1 cellular context compared by ENCODE assay signal in genomic region chr5:6830643-6831239, GRCh38.
TF ChIP-seq lines count a peak whose summit lies in the region.

No MANE protein-coding gene starts in this region.

TF ChIP-seq in SK-N-SH, 30 proteins besides CTCF, POLR2A, EP300 and RAD21 (continued from another document):
- TF ChIP-seq IRF3 (IDR thresholded peaks at IDR 0.05; ENCODE audit: low read depth, low read length) (no peak), NFIC (IDR thresholded peaks at IDR 0.05; ENCODE audit: borderline replicate concordance) (no peak), PBX3 (IDR thresholded peaks at IDR 0.05) (no peak), NRF1 (IDR thresholded peaks at IDR 0.05; ENCODE audit: low read depth, low read length) (no peak), TEAD4 (IDR thresholded peaks at IDR 0.05; ENCODE audit: borderline replicate concordance, insufficient read depth) (no peak), YY1 (IDR thresholded peaks at IDR 0.05; ENCODE audit: low read depth) (no peak), SMC3 (IDR thresholded peaks at IDR 0.05; ENCODE audit: low read depth, low read length) (no peak), RFX5 (IDR thresholded peaks at IDR 0.05; ENCODE audit: low read length) (no peak), EZH2phosphoT487 (IDR thresholded peaks at IDR 0.05; ENCODE audit: borderline replicate concordance, low read depth) (no peak), USF1 (IDR thresholded peaks at IDR 0.05; ENCODE audit: borderline replicate concordance, low read depth) (no peak), GATA2 (CRISPR knock-in tag; IDR thresholded peaks at IDR 0.05) (no peak), RXRA (IDR thresholded peaks at IDR 0.05; ENCODE audit: borderline replicate concordance, low read depth) (no peak), TCF12 (IDR thresholded peaks at IDR 0.05) (no peak), JUND (IDR thresholded peaks at IDR 0.05) (no peak), FOXM1 (IDR thresholded peaks at IDR 0.05; ENCODE audit: low read depth) (no peak), ZBTB33 (IDR thresholded peaks at IDR 0.05; ENCODE audit: borderline replicate concordance, low read depth) (no peak), MEF2A (IDR thresholded peaks at IDR 0.05; ENCODE audit: borderline replicate concordance, low read depth) (no peak)
- TF ChIP-seq, protein P1, sequence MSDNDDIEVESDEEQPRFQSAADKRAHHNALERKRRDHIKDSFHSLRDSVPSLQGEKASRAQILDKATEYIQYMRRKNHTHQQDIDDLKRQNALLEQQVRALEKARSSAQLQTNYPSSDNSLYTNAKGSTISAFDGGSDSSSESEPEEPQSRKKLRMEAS (IDR thresholded peaks at IDR 0.05; ENCODE audit: low read depth), result no peak
TF ChIP-seq in SK-N-SH: peak in this region for 0.
